Comparison of ENCODE assay signal across 14 cellular contexts in the genomic region with DNA sequence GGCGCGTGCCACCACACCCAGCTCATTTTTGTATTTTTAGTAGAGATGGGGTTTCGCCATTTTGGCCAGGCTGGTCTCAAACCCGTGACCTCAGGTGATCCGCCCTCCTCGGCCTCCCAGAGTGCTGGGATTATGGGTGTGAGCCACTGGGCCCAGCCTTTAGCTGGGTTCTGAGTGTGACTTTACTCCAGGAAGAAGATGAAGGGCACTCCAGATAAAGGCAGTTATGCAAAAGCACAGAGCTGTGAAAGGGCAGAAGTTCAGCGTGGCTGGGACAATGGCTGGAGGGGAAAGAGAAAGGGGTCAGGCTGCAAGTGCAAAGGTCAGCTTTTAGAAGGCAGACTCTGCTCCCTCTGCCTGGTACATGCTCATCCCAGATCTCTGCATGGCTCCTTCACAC. TPM values are rescaled to one million over a fixed set of nuclear protein-coding genes. Genes with fewer than 3 reads are reported as not detected.
DNase-seq lines count a peak whose midpoint lies in the region; ATAC-seq, FAIRE-seq and TF ChIP-seq lines count a peak whose summit lies in the region.
"Had no signal": no experiment of that assay in that cellular context is flagged by ENCODE, and none has a peak within 500 bp of the region (broad histone marks: within the 10 kb centered on the region; RNA-seq: fewer than 3 reads in every experiment).

No MANE protein-coding gene starts in this region.

- no peak overlapping the region for H3K9ac ChIP-seq in colonic mucosa (ENCODE audit: low read depth in 2 of 2, low read length in 2 of 2)

- H3K27me3 ChIP-seq in colonic mucosa (no peaks in the 10 kb centered on the region), aorta (ENCODE audit: control insufficient read depth in 1 of 2, insufficient read depth in 2 of 2, low read length in 1 of 2) (no peaks in the 10 kb centered on the region)
- H3K27me3 ChIP-seq: brain microvascular endothelial cell, hepatocyte, tibial nerve had no signal

- H3K4me3 Mint-ChIP-seq in IgD-negative memory B cell (peak overlapping the region in 2 of 4 donors; percentile 32 to 68), natural killer cell (no peak overlapping the region)
- H3K4me3 Mint-ChIP-seq: mesothelial cell of epicardium had no signal

- H3K9me3 Mint-ChIP-seq in IgD-negative memory B cell = no peaks in the 10 kb centered on the region
- H3K9me3 Mint-ChIP-seq in natural killer cell = no peaks in the 10 kb centered on the region
- H3K9me3 Mint-ChIP-seq: mesothelial cell of epicardium had no signal

- no peaks in the 10 kb centered on the region for H3K27me3 Mint-ChIP-seq in IgD-negative memory B cell
- H3K27me3 Mint-ChIP-seq in natural killer cell (ENCODE audit: low read depth in 2 of 2) = no peaks in the 10 kb centered on the region

- H3K27ac ChIP-seq in colonic mucosa = peak overlapping the region; percentile 71
- H3K27ac ChIP-seq in aorta (ENCODE audit: low read depth in 1 of 2, low read length in 2 of 2) = no peak overlapping the region
- H3K27ac ChIP-seq: brain microvascular endothelial cell, hepatocyte had no signal

- DNase-seq in GM12892 (ENCODE audit: insufficient read length) = no peak
- peak; percentile 65 for DNase-seq in colonic mucosa
- no peak for DNase-seq in natural killer cell
- no peak for DNase-seq in aorta
- DNase-seq in NCI-H1436 treated with DMSO at 0.1 percent for 48 hours (lab: John Stamatoyannopoulos, UW) = no peak
- no peak for DNase-seq in stimulated activated CD4-positive, alpha-beta T cell treated with anti-CD3 and anti-CD28 coated beads, Interleukin-4, amount 100 ng/mL, for 4 hours
- DNase-seq: brain microvascular endothelial cell, NCI-H1417 had no signal

- peak; percentile 9 for FAIRE-seq in GM12892 (lab: Jason Lieb, UNC)

- ATAC-seq in natural killer cell (peak in 1 of 3 donors; percentile 38), GM19467 (IDR thresholded peaks at IDR 0.05; ENCODE audit: unreplicated experiment) (no peak), aorta (ENCODE audit: low FRiP score) (no peak)
- ATAC-seq: sciatic nerve had no signal

- no peaks in the 10 kb centered on the region for H3K36me3 ChIP-seq in colonic mucosa
- peaks cover 0 to 3% of the 10 kb centered on the region in 2 donors for H3K36me3 ChIP-seq in aorta (ENCODE audit: control insufficient read depth in 1 of 2, insufficient read depth in 2 of 2, low read length in 1 of 2)
- H3K36me3 ChIP-seq: brain microvascular endothelial cell, tibial nerve had no signal

- peaks cover 24% of the 10 kb centered on the region for H3K4me1 ChIP-seq in colonic mucosa
- H3K4me1 ChIP-seq in aorta (ENCODE audit: control insufficient read depth in 1 of 2, insufficient read depth in 2 of 2, low read length in 2 of 2) = peaks cover 10 to 15% of the 10 kb centered on the region in 2 donors

- TF ChIP-seq CTCF in colonic mucosa (IDR thresholded peaks at IDR 0.05) (no peak), natural killer cell (IDR thresholded peaks at IDR 0.05) (no peak)

- intact Hi-C loops in colonic mucosa (cut with DNase I) (no loop called here), natural killer cell (cut with micrococcal nuclease) (no loop called here), aorta (cut with DNase I) (no loop called here)

- 83 to 88% methylated on average over 7 of the region's 7 CpGs for WGBS in aorta, 2 donors

- H3K36me3 Mint-ChIP-seq in IgD-negative memory B cell (peaks cover 3% of the 10 kb centered on the region), natural killer cell (no peaks in the 10 kb centered on the region)
- H3K36me3 Mint-ChIP-seq: mesothelial cell of epicardium had no signal

- H3K9me3 ChIP-seq in colonic mucosa (no peaks in the 10 kb centered on the region), aorta (ENCODE audit: control insufficient read depth, low read length) (no peaks in the 10 kb centered on the region)
- H3K9me3 ChIP-seq: tibial nerve had no signal

- H3K4me3 ChIP-seq in colonic mucosa (no peak overlapping the region), aorta (ENCODE audit: low read length in 2 of 2) (no peak overlapping the region)
- H3K4me3 ChIP-seq: hepatocyte, tibial nerve had no signal

- no peak for TF ChIP-seq POLR2A in GM12892 (IDR thresholded peaks at IDR 0.05; ENCODE audit: low read depth, low read length)

- H3K27ac Mint-ChIP-seq in IgD-negative memory B cell (peak overlapping the region in 2 of 3 donors; percentile 84 to 95), natural killer cell (peak overlapping the region; percentile 74 to 85)
- H3K27ac Mint-ChIP-seq: mesothelial cell of epicardium had no signal

- peaks cover 18 to 43% (median 28%) of the 10 kb centered on the region in 3 donors for H3K4me1 Mint-ChIP-seq in IgD-negative memory B cell
- peaks cover 64 to 66% of the 10 kb centered on the region in 2 donors for H3K4me1 Mint-ChIP-seq in natural killer cell

RNA-seq across cellular contexts. Expression of gene MAP3K5, which starts 39.7 kb away (rescaled TPM):
- 13.4 TPM for polyA plus RNA-seq in GM12892 (2012; ENCODE audit: missing spikeins)
- 6.0 TPM for polyA plus RNA-seq in IgD-negative memory B cell
- 10 to 100 TPM; 15.3 to 17.1 TPM for total RNA-seq in colonic mucosa
- total RNA-seq in natural killer cell = 10 to 100 TPM; 19.7 to 36.7 (median 35.4) TPM
- 10 to 100 TPM; 37.6 to 48.4 TPM for total RNA-seq in aorta
- 10 to 100 TPM; 16.2 to 33.7 TPM for polyA plus RNA-seq in aorta
